8 cellular contexts compared by ENCODE assay signal in genomic region chrX:49101629-49101984, GRCh38. TPM values are rescaled to one million over a fixed set of nuclear protein-coding genes. Genes with fewer than 3 reads are reported as not detected.
A peak's percentile ranks its signal among the peaks of the same experiment; 100 is the strongest.
DNase-seq lines count a peak whose midpoint lies in the region; ATAC-seq and TF ChIP-seq lines count a peak whose summit lies in the region.

No MANE protein-coding gene starts in this region.

- H2AFZ ChIP-seq in OCI-LY1 (ENCODE audit: low read length): no peak overlapping the region

- no peaks in the 10 kb centered on the region for H3K9me3 ChIP-seq in OCI-LY1 (ENCODE audit: low read length)
- H3K9me3 ChIP-seq in psoas muscle: no peaks in the 10 kb centered on the region

- intact Hi-C loops in psoas muscle (cut with DNase I): no loop called here

- DNase-seq in NCI-H1092 treated with DMSO at 0.1 percent for 48 hours (lab: John Stamatoyannopoulos, UW) (peak; percentile 36), NCI-H1092 (lab: John Stamatoyannopoulos, UW) (no peak), psoas muscle (no peak), NCI-H2196 treated with DMSO at 0.1 percent for 48 hours (lab: John Stamatoyannopoulos, UW; ENCODE audit: unreplicated experiment) (no peak)
- no peak for DNase-seq in stimulated activated CD4-positive, alpha-beta T cell treated with anti-CD3 and anti-CD28 coated beads, Interleukin-4, amount 100 ng/mL, for 1 hour

- no peaks in the 10 kb centered on the region for H3K79me2 ChIP-seq in OCI-LY1 (ENCODE audit: insufficient read depth, low read length)

- H3K4me1 ChIP-seq in OCI-LY1 (ENCODE audit: insufficient read depth, low read length, severe bottlenecking) (peaks cover 16% of the 10 kb centered on the region), psoas muscle (no peaks in the 10 kb centered on the region)

- TF ChIP-seq CTCF in OCI-LY1 (IDR thresholded peaks at IDR 0.05; ENCODE audit: low read length): peak; percentile 53
- no peak for TF ChIP-seq CTCF in psoas muscle (IDR thresholded peaks at IDR 0.05)

- no peaks in the 10 kb centered on the region for H3F3A ChIP-seq in OCI-LY1 (ENCODE audit: insufficient read depth, low read length)

- H4K20me1 ChIP-seq in OCI-LY1 (ENCODE audit: insufficient read depth, low read length): no peaks in the 10 kb centered on the region

- H3K4me3 ChIP-seq in OCI-LY1 (ENCODE audit: low read depth, low read length, poor library complexity, severe bottlenecking) (peak overlapping the region; percentile 87), psoas muscle (peak overlapping the region; percentile 70)

- ATAC-seq in esophagus mucosa: peak; percentile 7
- ATAC-seq in psoas muscle: peak in 3 of 4 donors; percentile 12 to 18 (median 14)
- no peak for ATAC-seq in GM18870 (IDR thresholded peaks at IDR 0.05; ENCODE audit: unreplicated experiment)

- peak overlapping the region; percentile 82 for H3K9ac ChIP-seq in OCI-LY1 (ENCODE audit: low read length)

- no peaks in the 10 kb centered on the region for H3K27me3 ChIP-seq in OCI-LY1 (ENCODE audit: insufficient read depth, low read length)
- H3K27me3 ChIP-seq in psoas muscle (ENCODE audit: insufficient read depth in 3 of 3, low read length in 2 of 3): no peaks in the 10 kb centered on the region

- 0 to 27% (median 12%) methylated on average over 1 to 9 of the region's 9 CpGs for WGBS in psoas muscle, 3 donors

- H3K9me2 ChIP-seq in OCI-LY1 (ENCODE audit: low read depth, low read length): no peaks in the 10 kb centered on the region

- H3K27ac ChIP-seq in OCI-LY1 (ENCODE audit: low read depth, low read length, poor library complexity, severe bottlenecking): peak overlapping the region; percentile 51
- peak overlapping the region; percentile 51 for H3K27ac ChIP-seq in psoas muscle

- H3K36me3 ChIP-seq in OCI-LY1 (ENCODE audit: insufficient read depth, low read length) (no peaks in the 10 kb centered on the region; the same call in 1 of the 2 replicates), psoas muscle (ENCODE audit: insufficient read depth in 1 of 2, low read depth in 1 of 2) (peaks cover 0 to 5% of the 10 kb centered on the region in 2 donors)

- H3K4me2 ChIP-seq in OCI-LY1 (ENCODE audit: low read length): peak overlapping the region; percentile 98

RNA-seq across cellular contexts. Expression of gene WDR45, which starts 21.9 kb away (rescaled TPM):
- total RNA-seq in esophagus mucosa: 30.3 TPM
- 10 to 100 TPM; 67.3 to 85.7 (median 75.0) TPM for total RNA-seq in psoas muscle
- 100 to 1,000 TPM in 1 of 3 donors, 10 to 100 TPM in 2; 93.2 to 102 (median 99.4) TPM for polyA plus RNA-seq in psoas muscle

RNA-seq across cellular contexts. Expression of gene GPKOW, which starts 21.9 kb away (rescaled TPM):
- total RNA-seq in esophagus mucosa: 11.9 TPM
- total RNA-seq in psoas muscle: 10 to 100 TPM; 26.7 to 28.8 (median 27.7) TPM
- 10 to 100 TPM; 25.9 to 29.4 (median 26.9) TPM for polyA plus RNA-seq in psoas muscle

RNA-seq across cellular contexts. Expression of gene PRAF2, which starts 27.8 kb away (rescaled TPM):
- 4.8 TPM for total RNA-seq in esophagus mucosa
- total RNA-seq in psoas muscle: 1 to 10 TPM; 4.3 to 9.1 (median 6.6) TPM
- polyA plus RNA-seq in psoas muscle: 10 to 100 TPM in 2 of 3 donors, 1 to 10 TPM in 1; 9.7 to 12.5 (median 11.4) TPM

RNA-seq across cellular contexts. Expression of gene CCDC120, which starts 42.8 kb away (rescaled TPM):
- total RNA-seq in esophagus mucosa: 27.7 TPM
- 1 to 10 TPM in 2 of 4 donors, under 1 TPM in 2; 0.76 to 1.2 (median 0.95) TPM for total RNA-seq in psoas muscle
- polyA plus RNA-seq in psoas muscle: under 1 TPM; 0.40 to 0.48 (median 0.43) TPM

RNA-seq across cellular contexts. Expression of gene TFE3, which starts 58.5 kb away (rescaled TPM):
- 20.2 TPM for total RNA-seq in esophagus mucosa
- total RNA-seq in psoas muscle: 10 to 100 TPM; 18.1 to 46.5 (median 30.4) TPM
- 10 to 100 TPM; 16.9 to 55.2 (median 32.3) TPM for polyA plus RNA-seq in psoas muscle
